ENCODE assay signal across 27 cellular contexts in genomic region chr13:39245688-39246087, GRCh38.
DNase-seq lines count a peak whose midpoint lies in the region; FAIRE-seq and TF ChIP-seq lines count a peak whose summit lies in the region.
"Had no signal": no experiment of that assay in that cellular context is flagged by ENCODE, and none has a peak within 500 bp of the region (broad histone marks: within the 10 kb centered on the region; RNA-seq: fewer than 3 reads in every experiment).

No MANE protein-coding gene starts in this region.

- H4K5ac ChIP-seq in mesendoderm (ENCODE audit: low read length), result no peak overlapping the region

- no peak for FAIRE-seq in H54 (lab: Jason Lieb, UNC)
- FAIRE-seq: GM12878, islet of Langerhans had no signal

- TF ChIP-seq POLR2A in H54 (IDR thresholded peaks at IDR 0.05; ENCODE audit: low read depth, low read length), result no peak
- TF ChIP-seq POLR2A in Peyer's patch (IDR thresholded peaks at IDR 0.05), result no peak

- H4K8ac ChIP-seq in mesendoderm (ENCODE audit: low read depth, low read length), result no peak overlapping the region

- no peaks in the 10 kb centered on the region for H3K79me1 ChIP-seq in mesendoderm (ENCODE audit: low read length)

- H3K27ac ChIP-seq in mesendoderm (ENCODE audit: low read depth, low read length), result no peak overlapping the region
- H3K27ac ChIP-seq in Peyer's patch, result no peak overlapping the region
- H3K27ac ChIP-seq: cardiac muscle cell, ovary had no signal

- H3K9ac ChIP-seq in mesendoderm (ENCODE audit: low read length), result no peak overlapping the region
- H3K9ac ChIP-seq: SK-N-SH had no signal

- H3K4me2 ChIP-seq in mesendoderm (ENCODE audit: low read length), result no peak overlapping the region
- H3K4me2 ChIP-seq: SK-N-SH had no signal

- no peak for TF ChIP-seq CTCF in Peyer's patch (IDR thresholded peaks at IDR 0.05)

- no peak overlapping the region for H3K4ac ChIP-seq in mesendoderm (ENCODE audit: low read depth, low read length)

- H2BK5ac ChIP-seq in mesendoderm (ENCODE audit: low read length), result no peak overlapping the region

- H3K4me1 ChIP-seq in mesendoderm (ENCODE audit: control insufficient read depth, low read depth, low read length) (no peaks in the 10 kb centered on the region), Peyer's patch (no peaks in the 10 kb centered on the region)

- H3K4me3 ChIP-seq in mesendoderm (ENCODE audit: low read length) (no peak overlapping the region), Peyer's patch (no peak overlapping the region)
- H3K4me3 ChIP-seq: cardiac muscle cell, GM12878, ovary had no signal

- peak; percentile 2 for DNase-seq in DMS79 (lab: John Stamatoyannopoulos, UW)
- DNase-seq in DMS79 treated with DMSO at 0.1 percent for 48 hours (lab: John Stamatoyannopoulos, UW), result no peak
- peak; percentile 63 for DNase-seq in NCI-H1436 treated with DMSO at 0.1 percent for 48 hours (lab: John Stamatoyannopoulos, UW)
- DNase-seq in NCI-H69 (lab: John Stamatoyannopoulos, UW), result peak; percentile 87
- DNase-seq in mesendoderm, result no peak
- no peak for DNase-seq in H54 (ENCODE audit: insufficient read length, low spot score)
- no peak for DNase-seq in NCI-H2081 (lab: John Stamatoyannopoulos, UW)
- no peak for DNase-seq in Peyer's patch
- DNase-seq: 8988T; activated CD4-positive, alpha-beta T cell treated with anti-CD3 and anti-CD28 coated beads for 1 hour; activated naive CD4-positive, alpha-beta T cell treated with Interleukin-2 at 50 U/mL for 16 hours; amniotic stem cell; CD4-positive, alpha-beta T cell; endodermal cell; HCEC 1CT; IMR-90; left ventricle myocardium superior; natural killer cell; NCI-H2029 treated with DMSO at 0.1 percent for 48 hours; NCI-H526 treated with DMSO at 0.1 percent for 48 hours; ovary; SK-N-SH; substantia nigra; T-helper 17 cell had no signal

- no peaks in the 10 kb centered on the region for H3K9me3 ChIP-seq in Peyer's patch
- H3K9me3 ChIP-seq: ovary, SK-N-SH had no signal

- H2BK15ac ChIP-seq in mesendoderm (replicated peaks; ENCODE audit: low read depth), result no peak overlapping the region

- H2BK120ac ChIP-seq in mesendoderm (ENCODE audit: low read depth, low read length), result no peak overlapping the region

- WGBS in mesendoderm (ENCODE audit: extremely low coverage, insufficient coverage, low lambda C conversion rate), result no CpG with 5 or more reads among the region's 4 CpGs

- no peak overlapping the region for H3K23ac ChIP-seq in mesendoderm (ENCODE audit: low read length)

- H3K36me3 ChIP-seq in mesendoderm (ENCODE audit: control insufficient read depth, insufficient read depth, low read length) (no peaks in the 10 kb centered on the region), Peyer's patch (no peaks in the 10 kb centered on the region)
- H3K36me3 ChIP-seq: cardiac muscle cell, ovary had no signal

- H3K18ac ChIP-seq in mesendoderm (ENCODE audit: low read length), result peak overlapping the region; percentile 45

- H3K79me2 ChIP-seq in mesendoderm (ENCODE audit: control insufficient read depth, insufficient read depth, low read length), result no peaks in the 10 kb centered on the region

- no peak overlapping the region for H3K56ac ChIP-seq in mesendoderm (ENCODE audit: low read length)

- H3K27me3 ChIP-seq in mesendoderm (ENCODE audit: insufficient read depth, low read length, poor library complexity), result no peaks in the 10 kb centered on the region
- H3K27me3 ChIP-seq in Peyer's patch, result no peaks in the 10 kb centered on the region
- H3K27me3 ChIP-seq: cardiac muscle cell, ovary had no signal

- H2AK5ac ChIP-seq in mesendoderm (ENCODE audit: low read length), result no peak overlapping the region

Comparison
In these comparisons a context has a peak if more than half of its experiments do, and no peak if none do; other contexts are left out.
1. DNase-seq: peak in DMS79 (single experiment), NCI-H1436 treated with DMSO at 0.1 percent for 48 hours (single experiment) and NCI-H69 (single experiment); none in DMS79 treated with DMSO at 0.1 percent for 48 hours (single experiment), mesendoderm (single experiment), H54 (single experiment), NCI-H2081 (0 of 2) and Peyer's patch (0 of 3).